In genomic region chr1:11888206-11888876, GRCh38 we compare ENCODE assay signal across 25 cellular contexts. TPM values are rescaled to one million over a fixed set of nuclear protein-coding genes. Genes with fewer than 3 reads are reported as not detected.
"Had no signal": no experiment of that assay in that cellular context is flagged by ENCODE, and none has a peak within 500 bp of the region (broad histone marks: within the 10 kb centered on the region; RNA-seq: fewer than 3 reads in every experiment).

No MANE protein-coding gene starts in this region.

- H3K27me3 ChIP-seq: SJCRH30 had no signal

- H3K4me3 ChIP-seq: SJCRH30 had no signal

- ATAC-seq: activated T-helper 17 cell treated with anti-CD3 and anti-CD28 coated beads, Interleukin-2, amount 50 U/mL, for 72 hours had no signal

- H3K4me2 ChIP-seq: KMS-11, SK-N-SH had no signal

- H3K9ac ChIP-seq: KMS-11, SK-N-SH had no signal

- H3K9me3 ChIP-seq: SJCRH30, SK-N-SH had no signal

- H3K36me3 ChIP-seq: brain microvascular endothelial cell, SJCRH30 had no signal

- H3K4me1 ChIP-seq: SJCRH30 had no signal

- DNase-seq: activated CD4-positive, alpha-beta memory T cell treated with anti-CD3 and anti-CD28 coated beads for 36 hours; activated CD4-positive, alpha-beta T cell treated with anti-CD3 and anti-CD28 coated beads, Interleukin-2, amount 10 ng/mL, durations not matched to agents 7 days and 5 days; activated CD4-positive, CD25-positive, alpha-beta regulatory T cell; activated CD8-positive, alpha-beta memory T cell treated with anti-CD3 and anti-CD28 coated beads for 24 hours; activated gamma-delta T cell; activated naive CD4-positive, alpha-beta T cell treated with anti-CD3 and anti-CD28 coated beads for 36 hours; activated T-cell treated with anti-CD3 and anti-CD28 coated beads, Interleukin-2, amount 50 U/mL, for 48 hours; brain microvascular endothelial cell; NCI-H1092; NCI-H1417; NCI-H1930; NCI-H446; NCI-H524; NCI-H748 treated with DMSO at 0.1 percent for 48 hours; SJCRH30; SK-N-SH; T-helper 1 cell had no signal

- H3K27ac ChIP-seq: brain microvascular endothelial cell, KMS-11, SJCRH30, VCaP had no signal

RNA-seq across cellular contexts. Expression of gene NPPB, which starts 29.6 kb away (rescaled TPM):
- total RNA-seq: activated CD4-positive, alpha-beta memory T cell treated with anti-CD3 and anti-CD28 coated beads for 36 hours; activated CD4-positive, alpha-beta T cell treated with anti-CD3 and anti-CD28 coated beads, Interleukin-2, amount 10 ng/mL, durations not matched to agents 7 days and 5 days; activated naive CD4-positive, alpha-beta T cell treated with anti-CD3 and anti-CD28 coated beads for 36 hours; activated T-helper 17 cell treated with anti-CD3 and anti-CD28 coated beads, Interleukin-2, amount 50 U/mL, for 72 hours; MCF 10A; OCI-LY7; RPMI7951; T-helper 2 cell treated with Interferon-gamma antibody and Interleukin-4, amounts not matched to agents 100 ng/mL and 5 ng/mL, for 36 hours had no signal
- polyA plus RNA-seq: IgD-negative memory B cell had no signal

RNA-seq across cellular contexts. Expression of gene NPPA, which starts 40.8 kb away (rescaled TPM):
- total RNA-seq: activated CD4-positive, alpha-beta memory T cell treated with anti-CD3 and anti-CD28 coated beads for 36 hours; activated CD4-positive, alpha-beta T cell treated with anti-CD3 and anti-CD28 coated beads, Interleukin-2, amount 10 ng/mL, durations not matched to agents 7 days and 5 days; activated naive CD4-positive, alpha-beta T cell treated with anti-CD3 and anti-CD28 coated beads for 36 hours; activated T-helper 17 cell treated with anti-CD3 and anti-CD28 coated beads, Interleukin-2, amount 50 U/mL, for 72 hours; MCF 10A; OCI-LY7; RPMI7951; T-helper 2 cell treated with Interferon-gamma antibody and Interleukin-4, amounts not matched to agents 100 ng/mL and 5 ng/mL, for 36 hours had no signal
- polyA plus RNA-seq: IgD-negative memory B cell, SK-N-SH had no signal
